ENCODE assay signal across 1 cellular context in the genomic region with DNA sequence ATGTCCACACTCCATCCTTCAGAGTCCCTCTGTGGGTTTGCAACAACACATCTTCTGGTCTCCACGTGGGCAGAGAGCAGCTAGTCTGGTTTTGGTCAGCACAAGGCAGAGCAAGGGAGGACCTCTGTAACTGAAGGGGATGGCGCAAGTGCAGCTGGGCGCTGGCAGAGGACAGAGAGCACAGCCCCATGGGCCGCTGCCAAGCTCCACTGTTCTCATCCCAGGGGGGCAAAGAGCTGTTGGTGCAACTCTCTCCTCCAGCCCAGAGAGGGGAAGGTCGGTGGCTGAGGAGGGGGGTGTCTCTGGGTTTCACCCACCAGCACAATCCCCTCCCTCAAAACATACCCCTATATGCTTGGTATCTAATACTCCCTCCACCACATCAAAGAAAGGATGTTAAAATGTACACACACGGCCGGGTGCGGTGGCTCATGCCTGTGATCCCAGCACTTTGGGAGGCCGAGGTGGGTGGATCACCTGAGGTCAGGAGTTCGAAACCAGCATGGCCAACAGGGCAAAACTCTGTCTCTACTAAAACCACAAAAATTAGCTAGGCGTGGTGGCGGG.
TF ChIP-seq lines count a peak whose summit lies in the region.

No MANE protein-coding gene starts in this region.

TF ChIP-seq in H1, 55 proteins besides CTCF, POLR2A, EP300 and RAD21:
- TF ChIP-seq GABPA (IDR thresholded peaks at IDR 0.05; ENCODE audit: borderline replicate concordance, insufficient read depth, low read length) (no peak), CBX5 (IDR thresholded peaks at IDR 0.05; ENCODE audit: low read depth, low read length) (no peak), CHD1 (IDR thresholded peaks at IDR 0.05; ENCODE audit: low read depth, low read length) (no peak), TCF12 (IDR thresholded peaks at IDR 0.05; ENCODE audit: low read depth, low read length) (no peak), SUZ12 (IDR thresholded peaks at IDR 0.05; ENCODE audit: low read length) (no peak), KDM4A (IDR thresholded peaks at IDR 0.05; ENCODE audit: low read depth, low read length, severe bottlenecking) (no peak), FOSL1 (IDR thresholded peaks at IDR 0.05; ENCODE audit: insufficient read depth, low read depth, low read length) (no peak), BCL11A (IDR thresholded peaks at IDR 0.05; ENCODE audit: low read depth in 2 of 2, low read length in 2 of 2) (no peak), POU5F1 (IDR thresholded peaks at IDR 0.05; ENCODE audit: low read depth, low read length) (no peak), SIX5 (IDR thresholded peaks at IDR 0.05; ENCODE audit: low read depth, low read length) (no peak), SRF (IDR thresholded peaks at IDR 0.05; ENCODE audit: low read depth, low read length) (no peak), KDM1A (IDR thresholded peaks at IDR 0.05; ENCODE audit: borderline replicate concordance, low read length) (no peak)
- TF ChIP-seq, protein P1, sequence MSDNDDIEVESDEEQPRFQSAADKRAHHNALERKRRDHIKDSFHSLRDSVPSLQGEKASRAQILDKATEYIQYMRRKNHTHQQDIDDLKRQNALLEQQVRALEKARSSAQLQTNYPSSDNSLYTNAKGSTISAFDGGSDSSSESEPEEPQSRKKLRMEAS (IDR thresholded peaks at IDR 0.05) = no peak
